In genomic region chr9:129142536-129142935, GRCh38 we compare ENCODE assay signal across 9 cellular contexts. TPM values are rescaled to one million over a fixed set of nuclear protein-coding genes. Genes with fewer than 3 reads are reported as not detected.
DNase-seq lines count a peak whose midpoint lies in the region; ATAC-seq and TF ChIP-seq lines count a peak whose summit lies in the region.
"Had no signal": no experiment of that assay in that cellular context is flagged by ENCODE, and none has a peak within 500 bp of the region (broad histone marks: within the 10 kb centered on the region; RNA-seq: fewer than 3 reads in every experiment).

No MANE protein-coding gene starts in this region.

- H3K4me3 ChIP-seq in fibroblast of the aortic adventitia (ENCODE audit: low read depth, low read length) = peak overlapping the region; percentile 45
- no peak overlapping the region for H3K4me3 ChIP-seq in prostate gland

- peak in 1 of 34 experiments; percentile 10 for DNase-seq in T-cell
- DNase-seq in fibroblast of the aortic adventitia (ENCODE audit: low read depth) = no peak
- DNase-seq in prostate gland (ENCODE audit: low spot score) = no peak
- DNase-seq in ACHN = no peak
- DNase-seq in 8988T = no peak

- no peaks in the 10 kb centered on the region for H3K9me3 ChIP-seq in prostate gland

- peak overlapping the region; percentile 100; the same call in 1 of the 2 replicates for H3K27ac ChIP-seq in C4-2B
- H3K27ac ChIP-seq in prostate gland = peak overlapping the region; percentile 99
- H3K27ac ChIP-seq: foreskin keratinocyte had no signal

- no peak for TF ChIP-seq POLR2A in prostate gland (IDR thresholded peaks at IDR 0.05)

- H3K4me3 Mint-ChIP-seq in T-cell = peak overlapping the region in 2 of 3 donors; percentile 3 to 90

- WGBS in prostate gland = 30% methylated on average over 7 of the region's 7 CpGs

- H3K36me3 Mint-ChIP-seq in T-cell = peaks cover 20% of the 10 kb centered on the region

- peaks cover 29 to 41% (median 37%) of the 10 kb centered on the region in 3 donors for H3K4me1 Mint-ChIP-seq in T-cell

- intact Hi-C loops in prostate gland (cut with DNase I) = loop anchor here (5.0 kb wide), 1 partner anchor 355 kb away; no protein-coding TSS in a partner anchor

- no peaks in the 10 kb centered on the region for H3K27me3 ChIP-seq in prostate gland (replicated peaks; ENCODE audit: insufficient read depth)
- H3K27me3 ChIP-seq: foreskin keratinocyte had no signal

- POLR2A ChIA-PET in T-cell (lab: Charles Lee) = interaction anchor here (0.6 to 0.7 kb wide), 2 partner anchors 197 to 841 kb away, joined by 4 read pairs; no protein-coding TSS in a partner anchor

- H3K27ac Mint-ChIP-seq in T-cell = peak overlapping the region; percentile 64 to 73

- ATAC-seq in T-cell (replicated peaks in 1 of 4) (no peak), GM18868 (IDR thresholded peaks at IDR 0.05; ENCODE audit: unreplicated experiment) (no peak), GM18519 (IDR thresholded peaks at IDR 0.05; ENCODE audit: low FRiP score, unreplicated experiment) (no peak)

- H3K27me3 Mint-ChIP-seq in T-cell = no peaks in the 10 kb centered on the region

- in situ Hi-C loops in ACHN (cut with HindIII; ENCODE audit: low pct_ligation_motif_present, low pct_unique_long_range_greater_than_20kb, low sequenced_read_pairs) = no loop called here

- H3K36me3 ChIP-seq in prostate gland = peaks cover 0 to 5% of the 10 kb centered on the region in 2 donors

- TF ChIP-seq CTCF in C4-2B (conservative IDR thresholded peaks at IDR 0.05) = no peak
- no peak for TF ChIP-seq CTCF in fibroblast of the aortic adventitia (IDR thresholded peaks at IDR 0.05; ENCODE audit: insufficient read depth, low read length)
- TF ChIP-seq CTCF in prostate gland (IDR thresholded peaks at IDR 0.05) = no peak

- H3K4me1 ChIP-seq in prostate gland (replicated peaks) = peaks cover 54% of the 10 kb centered on the region

- CTCF ChIA-PET in T-cell (lab: Charles Lee) = interaction anchor here (1.0 to 3.3 kb wide), 11 partner anchors 11 to 595 kb away, joined by 3 to 45 read pairs (median 5); partner anchors contain the start of genes IER5L (in 1 of the 2) and NTMT1 (in 1 of the 2)

- H3K9me3 Mint-ChIP-seq in T-cell = no peaks in the 10 kb centered on the region

RNA-seq across cellular contexts. Expression of gene PTPA, which starts 31.3 kb away (rescaled TPM):
- total RNA-seq in T-cell (10 to 100 TPM; 51.3 to 71.5 (median 65.5) TPM), fibroblast of the aortic adventitia (ENCODE audit: low replicate concordance) (48.2 and 91.5 TPM in 2 replicates), prostate gland (100 to 1,000 TPM; 165 to 173 TPM)

RNA-seq across cellular contexts. Expression of gene CRAT, which starts 31.9 kb away (rescaled TPM):
- total RNA-seq in T-cell (10 to 100 TPM in 4 of 5 donors, 1 to 10 TPM in 1; 6.6 to 17.5 (median 13.9) TPM), fibroblast of the aortic adventitia (ENCODE audit: low replicate concordance) (21.3 and 66.0 TPM in 2 replicates), prostate gland (10 to 100 TPM; 59.8 to 98.3 TPM)

RNA-seq across cellular contexts. Expression of gene IER5L, which starts 35.5 kb away (rescaled TPM):
- 1 to 10 TPM; 1.3 to 7.7 (median 6.7) TPM for total RNA-seq in T-cell
- 28.0 and 42.0 TPM in 2 replicates for total RNA-seq in fibroblast of the aortic adventitia (ENCODE audit: low replicate concordance)
- 10 to 100 TPM in 1 of 2 donors, 1 to 10 TPM in 1; 7.2 to 30.7 TPM for total RNA-seq in prostate gland
